24 cellular contexts compared by ENCODE assay signal in the genomic region with DNA sequence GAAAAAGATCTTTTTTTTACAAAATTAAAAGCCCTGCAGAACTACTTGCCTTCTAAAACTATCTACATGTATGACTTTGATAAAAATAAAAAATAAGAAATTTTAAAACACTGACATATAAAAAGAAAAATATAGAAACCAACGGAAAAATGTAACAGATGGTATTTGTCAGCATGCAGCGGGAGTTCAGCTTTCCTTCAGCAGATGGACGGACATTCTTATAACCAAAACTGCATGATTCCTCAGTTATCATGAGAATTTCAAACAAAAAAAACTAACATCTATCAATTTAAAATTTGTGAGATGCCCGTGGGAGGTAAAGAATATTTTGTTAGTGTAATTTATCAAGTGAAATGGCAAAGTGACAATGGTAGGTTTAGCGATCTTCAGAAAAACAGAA. TPM values are rescaled to one million over a fixed set of nuclear protein-coding genes. Genes with fewer than 3 reads are reported as not detected.
DNase-seq lines count a peak whose midpoint lies in the region; ATAC-seq and TF ChIP-seq lines count a peak whose summit lies in the region.
"Had no signal": no experiment of that assay in that cellular context is flagged by ENCODE, and none has a peak within 500 bp of the region (broad histone marks: within the 10 kb centered on the region; RNA-seq: fewer than 3 reads in every experiment).

No MANE protein-coding gene starts in this region.

- DNase-seq in heart left ventricle: no peak
- DNase-seq in cardiac septum (ENCODE audit: low spot score): no peak
- DNase-seq in breast epithelium (ENCODE audit: low spot score in 2 of 2): no peak
- DNase-seq in nephron progenitor cell: no peak
- no peak for DNase-seq in sigmoid colon
- no peak for DNase-seq in activated naive CD4-positive, alpha-beta T cell treated with anti-CD3 and anti-CD28 coated beads for 36 hours
- DNase-seq: activated CD4-positive, alpha-beta memory T cell treated with anti-CD3 and anti-CD28 coated beads, Interleukin-2, amount 10 ng/mL, durations not matched to agents 7 days and 5 days; activated CD4-positive, CD25-positive, alpha-beta regulatory T cell treated with anti-CD3 and anti-CD28 coated beads, Interleukin-2, amount 50 U/mL, for 72 hours; activated CD8-positive, alpha-beta memory T cell treated with anti-CD3 and anti-CD28 coated beads, Interleukin-2, amount 50 U/mL, for 4 hours; effector memory CD4-positive, alpha-beta T cell; naive thymus-derived CD4-positive, alpha-beta T cell; NCI-H1092 treated with DMSO at 0.1 percent for 48 hours; NCI-H187 treated with DMSO at 0.1 percent for 48 hours; OCI-M1; stimulated activated naive B cell treated with anti-CD40 and anti-IgM and Interleukin-4, amounts not matched to agents 10 μg/mL and 1 μg/mL and 100 μg/mL, for 72 hours; upper lobe of left lung had no signal

- no peaks in the 10 kb centered on the region for H3K36me3 Mint-ChIP-seq in nephron progenitor cell (ENCODE audit: low read depth)
- H3K36me3 Mint-ChIP-seq in stimulated activated memory B cell treated with anti-CD40 and anti-IgM and Interleukin-4, amounts not matched to agents 10 μg/mL and 1 μg/mL and 100 μg/mL, for 72 hours: peaks cover 5% of the 10 kb centered on the region
- peaks cover 5% of the 10 kb centered on the region for H3K36me3 Mint-ChIP-seq in activated naive CD4-positive, alpha-beta T cell treated with anti-CD3 and anti-CD28 coated beads for 36 hours (ENCODE audit: low read depth)
- H3K36me3 Mint-ChIP-seq: activated naive CD4-positive, alpha-beta T cell treated with anti-CD3 and anti-CD28 coated beads, Interleukin-2, amount 50 U/mL, for 24 hours had no signal

- H3K4me1 ChIP-seq in heart left ventricle (peaks cover 0 to 18% (median 2%) of the 10 kb centered on the region in 12 donors), breast epithelium (no peaks in the 10 kb centered on the region), sigmoid colon (no peaks in the 10 kb centered on the region)

- H3K36me3 ChIP-seq in heart left ventricle (peaks cover 0 to 6% (median 0%) of the 10 kb centered on the region in 9 donors), breast epithelium (no peaks in the 10 kb centered on the region), sigmoid colon (no peaks in the 10 kb centered on the region)
- H3K36me3 ChIP-seq: upper lobe of left lung had no signal

- H3K9me3 Mint-ChIP-seq in nephron progenitor cell: no peaks in the 10 kb centered on the region
- H3K9me3 Mint-ChIP-seq in stimulated activated memory B cell treated with anti-CD40 and anti-IgM and Interleukin-4, amounts not matched to agents 10 μg/mL and 1 μg/mL and 100 μg/mL, for 72 hours: no peaks in the 10 kb centered on the region
- H3K9me3 Mint-ChIP-seq in activated naive CD4-positive, alpha-beta T cell treated with anti-CD3 and anti-CD28 coated beads for 36 hours: no peaks in the 10 kb centered on the region
- H3K9me3 Mint-ChIP-seq: activated CD4-positive, alpha-beta memory T cell treated with anti-CD3 and anti-CD28 coated beads, Interleukin-2, amount 10 ng/mL, durations not matched to agents 7 days and 5 days; activated naive CD4-positive, alpha-beta T cell treated with anti-CD3 and anti-CD28 coated beads, Interleukin-2, amount 50 U/mL, for 24 hours; activated T-helper 1 cell treated with anti-CD3 and anti-CD28 coated beads, Interleukin-12 subunit alpha, Interleukin-12 subunit beta, Interleukin-2, Interleukin-4 antibody, amounts not matched to agents 30 ng/mL and 10 ng/mL and 1 ng/mL, durations not matched to agents 14 hours and 24 hours and 36 hours; naive thymus-derived CD4-positive, alpha-beta T cell; stimulated activated naive B cell treated with anti-CD40 and anti-IgM and Interleukin-4, amounts not matched to agents 10 μg/mL and 1 μg/mL and 100 μg/mL, for 72 hours; T-helper 1 cell treated with Interleukin-12 subunit alpha and Interleukin-12 subunit beta and Interleukin-4 antibody, amounts not matched to agents 30 μg/mL and 1 μg/mL, for 36 hours had no signal

- CTCF ChIA-PET in activated naive CD4-positive, alpha-beta T cell treated with anti-CD3 and anti-CD28 coated beads for 36 hours (lab: Charles Lee): interaction anchor here (0.7 kb wide), 1 partner anchor 599 kb away, joined by 3 read pairs; no protein-coding TSS in a partner anchor

- H3K4me3 Mint-ChIP-seq in nephron progenitor cell: peak overlapping the region; percentile 15
- no peak overlapping the region for H3K4me3 Mint-ChIP-seq in stimulated activated memory B cell treated with anti-CD40 and anti-IgM and Interleukin-4, amounts not matched to agents 10 μg/mL and 1 μg/mL and 100 μg/mL, for 72 hours
- no peak overlapping the region for H3K4me3 Mint-ChIP-seq in activated naive CD4-positive, alpha-beta T cell treated with anti-CD3 and anti-CD28 coated beads for 36 hours
- H3K4me3 Mint-ChIP-seq: activated CD4-positive, alpha-beta memory T cell treated with anti-CD3 and anti-CD28 coated beads, Interleukin-2, amount 10 ng/mL, durations not matched to agents 7 days and 5 days; activated naive CD4-positive, alpha-beta T cell treated with anti-CD3 and anti-CD28 coated beads, Interleukin-2, amount 50 U/mL, for 24 hours; activated T-helper 1 cell treated with anti-CD3 and anti-CD28 coated beads, Interleukin-12 subunit alpha, Interleukin-12 subunit beta, Interleukin-2, Interleukin-4 antibody, amounts not matched to agents 30 ng/mL and 10 ng/mL and 1 ng/mL, durations not matched to agents 14 hours and 24 hours and 36 hours; naive thymus-derived CD4-positive, alpha-beta T cell; stimulated activated naive B cell treated with anti-CD40 and anti-IgM and Interleukin-4, amounts not matched to agents 10 μg/mL and 1 μg/mL and 100 μg/mL, for 72 hours; T-helper 1 cell treated with Interleukin-12 subunit alpha and Interleukin-12 subunit beta and Interleukin-4 antibody, amounts not matched to agents 30 μg/mL and 1 μg/mL, for 36 hours had no signal

- no peaks in the 10 kb centered on the region for H3K9me3 ChIP-seq in heart left ventricle
- no peaks in the 10 kb centered on the region for H3K9me3 ChIP-seq in breast epithelium
- H3K9me3 ChIP-seq in sigmoid colon: no peaks in the 10 kb centered on the region
- H3K9me3 ChIP-seq: upper lobe of left lung had no signal

- WGBS in heart left ventricle, 4 donors: 69 to 76% (median 75%) methylated on average over 5 of the region's 5 CpGs
- WGBS in sigmoid colon, 2 donors: 79 to 89% methylated on average over 5 of the region's 5 CpGs

- intact Hi-C loops in heart left ventricle (cut with DNase I): no loop called here
- intact Hi-C loops in cardiac septum (cut with DNase I): no loop called here
- intact Hi-C loops in breast epithelium (cut with DNase I; ENCODE audit: low total_unique reads): no loop called here
- intact Hi-C loops in sigmoid colon (cut with DNase I): no loop called here
- intact Hi-C loops in activated naive CD4-positive, alpha-beta T cell treated with anti-CD3 and anti-CD28 coated beads for 36 hours (cut with micrococcal nuclease): no loop called here

- H3K27ac ChIP-seq in heart left ventricle (peak overlapping the region in 4 of 12 donors; percentile 14 to 67 (median 32)), breast epithelium (peak overlapping the region; percentile 3 to 65), sigmoid colon (no peak overlapping the region)
- H3K27ac ChIP-seq: SK-N-MC had no signal

- no peak for TF ChIP-seq POLR2A in heart left ventricle (IDR thresholded peaks at IDR 0.05)
- TF ChIP-seq POLR2A in breast epithelium (IDR thresholded peaks at IDR 0.05): no peak
- TF ChIP-seq POLR2A in sigmoid colon (IDR thresholded peaks at IDR 0.05): no peak

- H3K27me3 ChIP-seq in heart left ventricle (no peaks in the 10 kb centered on the region), breast epithelium (no peaks in the 10 kb centered on the region), sigmoid colon (no peaks in the 10 kb centered on the region)
- H3K27me3 ChIP-seq: upper lobe of left lung had no signal

- ATAC-seq in heart left ventricle: no peak
- ATAC-seq in stimulated activated memory B cell treated with anti-CD40 and anti-IgM and Interleukin-4, amounts not matched to agents 10 μg/mL and 1 μg/mL and 100 μg/mL, for 72 hours: no peak
- no peak for ATAC-seq in HG03280 (IDR thresholded peaks at IDR 0.05; ENCODE audit: unreplicated experiment)
- ATAC-seq: HCT116; K562; naive thymus-derived CD4-positive, alpha-beta T cell; stimulated activated naive B cell treated with anti-CD40 and anti-IgM and Interleukin-4, amounts not matched to agents 10 μg/mL and 1 μg/mL and 100 μg/mL, for 72 hours had no signal

- no peak for TF ChIP-seq EP300 in sigmoid colon (IDR thresholded peaks at IDR 0.05)

- H3K4me3 ChIP-seq in heart left ventricle (peak overlapping the region in 7 of 12 donors; percentile 1 to 39 (median 16)), breast epithelium (peak overlapping the region in 1 of 3 donors; percentile 1), sigmoid colon (no peak overlapping the region)
- H3K4me3 ChIP-seq: K562, SK-N-MC had no signal

- H3K27me3 Mint-ChIP-seq in nephron progenitor cell (ENCODE audit: low read depth, poor library complexity): peaks cover 6% of the 10 kb centered on the region
- no peaks in the 10 kb centered on the region for H3K27me3 Mint-ChIP-seq in stimulated activated memory B cell treated with anti-CD40 and anti-IgM and Interleukin-4, amounts not matched to agents 10 μg/mL and 1 μg/mL and 100 μg/mL, for 72 hours
- H3K27me3 Mint-ChIP-seq in activated naive CD4-positive, alpha-beta T cell treated with anti-CD3 and anti-CD28 coated beads for 36 hours (ENCODE audit: low read depth): peaks cover 2% of the 10 kb centered on the region
- H3K27me3 Mint-ChIP-seq: activated naive CD4-positive, alpha-beta T cell treated with anti-CD3 and anti-CD28 coated beads, Interleukin-2, amount 50 U/mL, for 24 hours; naive thymus-derived CD4-positive, alpha-beta T cell; stimulated activated naive B cell treated with anti-CD40 and anti-IgM and Interleukin-4, amounts not matched to agents 10 μg/mL and 1 μg/mL and 100 μg/mL, for 72 hours had no signal

- no peak for TF ChIP-seq CTCF in heart left ventricle (IDR thresholded peaks at IDR 0.05)
- TF ChIP-seq CTCF in breast epithelium (IDR thresholded peaks at IDR 0.05): no peak
- no peak for TF ChIP-seq CTCF in nephron progenitor cell (IDR thresholded peaks at IDR 0.05)
- TF ChIP-seq CTCF in sigmoid colon (IDR thresholded peaks at IDR 0.05): no peak

- peaks cover 33% of the 10 kb centered on the region for H3K4me1 Mint-ChIP-seq in nephron progenitor cell
- no peaks in the 10 kb centered on the region for H3K4me1 Mint-ChIP-seq in stimulated activated memory B cell treated with anti-CD40 and anti-IgM and Interleukin-4, amounts not matched to agents 10 μg/mL and 1 μg/mL and 100 μg/mL, for 72 hours
- peaks cover 20% of the 10 kb centered on the region for H3K4me1 Mint-ChIP-seq in activated naive CD4-positive, alpha-beta T cell treated with anti-CD3 and anti-CD28 coated beads for 36 hours (ENCODE audit: low read depth)
- H3K4me1 Mint-ChIP-seq: stimulated activated naive B cell treated with anti-CD40 and anti-IgM and Interleukin-4, amounts not matched to agents 10 μg/mL and 1 μg/mL and 100 μg/mL, for 72 hours had no signal

- peak overlapping the region; percentile 98 for H3K27ac Mint-ChIP-seq in nephron progenitor cell
- H3K27ac Mint-ChIP-seq in stimulated activated memory B cell treated with anti-CD40 and anti-IgM and Interleukin-4, amounts not matched to agents 10 μg/mL and 1 μg/mL and 100 μg/mL, for 72 hours: no peak overlapping the region
- no peak overlapping the region for H3K27ac Mint-ChIP-seq in activated naive CD4-positive, alpha-beta T cell treated with anti-CD3 and anti-CD28 coated beads for 36 hours
- H3K27ac Mint-ChIP-seq: activated CD4-positive, alpha-beta memory T cell treated with anti-CD3 and anti-CD28 coated beads, Interleukin-2, amount 10 ng/mL, durations not matched to agents 7 days and 5 days; activated naive CD4-positive, alpha-beta T cell treated with anti-CD3 and anti-CD28 coated beads, Interleukin-2, amount 50 U/mL, for 24 hours; activated T-helper 1 cell treated with anti-CD3 and anti-CD28 coated beads, Interleukin-12 subunit alpha, Interleukin-12 subunit beta, Interleukin-2, Interleukin-4 antibody, amounts not matched to agents 30 ng/mL and 10 ng/mL and 1 ng/mL, durations not matched to agents 14 hours and 24 hours and 36 hours; naive thymus-derived CD4-positive, alpha-beta T cell; stimulated activated naive B cell treated with anti-CD40 and anti-IgM and Interleukin-4, amounts not matched to agents 10 μg/mL and 1 μg/mL and 100 μg/mL, for 72 hours; T-helper 1 cell treated with Interleukin-12 subunit alpha and Interleukin-12 subunit beta and Interleukin-4 antibody, amounts not matched to agents 30 μg/mL and 1 μg/mL, for 36 hours had no signal

RNA-seq across cellular contexts. Expression of a gene that starts 23.2 kb away (rescaled TPM):
- 10 to 100 TPM; 13.2 to 20.4 (median 15.8) TPM for total RNA-seq in heart left ventricle
- polyA plus RNA-seq in heart left ventricle: 10 to 100 TPM in 1 of 2 donors, 1 to 10 TPM in 1; 8.2 to 17.8 TPM
- 17.5 TPM for total RNA-seq in cardiac septum
- 10 to 100 TPM; 19.3 to 27.2 (median 20.8) TPM for total RNA-seq in breast epithelium
- 10 to 100 TPM; 18.0 to 28.5 (median 21.7) TPM for total RNA-seq in sigmoid colon
- polyA plus RNA-seq in sigmoid colon: 10 to 100 TPM; 12.9 to 18.0 (median 16.2) TPM
- total RNA-seq in activated naive CD4-positive, alpha-beta T cell treated with anti-CD3 and anti-CD28 coated beads for 36 hours: 10 to 100 TPM; 17.8 to 20.8 TPM

RNA-seq across cellular contexts. Expression of a gene that starts 23.4 kb away (rescaled TPM):
- total RNA-seq in heart left ventricle: 10 to 100 TPM; 16.3 to 28.5 (median 22.0) TPM
- polyA plus RNA-seq in heart left ventricle: 10 to 100 TPM; 10.4 to 11.7 TPM
- 21.3 TPM for total RNA-seq in cardiac septum
- 10 to 100 TPM; 39.0 to 86.8 (median 43.0) TPM for total RNA-seq in breast epithelium
- 10 to 100 TPM; 32.1 to 58.2 (median 39.9) TPM for total RNA-seq in sigmoid colon
- polyA plus RNA-seq in sigmoid colon: 10 to 100 TPM; 11.4 to 14.9 (median 14.8) TPM
- total RNA-seq in activated naive CD4-positive, alpha-beta T cell treated with anti-CD3 and anti-CD28 coated beads for 36 hours: 10 to 100 TPM; 25.0 to 32.6 TPM

Comparison
In these comparisons a context has a peak if more than half of its experiments do, and no peak if none do; other contexts are left out.
1. H3K27ac ChIP-seq: peak in breast epithelium (2 of 2); none in sigmoid colon (0 of 4).
2. H3K4me3 ChIP-seq: peak in heart left ventricle (7 of 12); none in sigmoid colon (0 of 4).